12 cellular contexts compared by ENCODE assay signal in the genomic region with DNA sequence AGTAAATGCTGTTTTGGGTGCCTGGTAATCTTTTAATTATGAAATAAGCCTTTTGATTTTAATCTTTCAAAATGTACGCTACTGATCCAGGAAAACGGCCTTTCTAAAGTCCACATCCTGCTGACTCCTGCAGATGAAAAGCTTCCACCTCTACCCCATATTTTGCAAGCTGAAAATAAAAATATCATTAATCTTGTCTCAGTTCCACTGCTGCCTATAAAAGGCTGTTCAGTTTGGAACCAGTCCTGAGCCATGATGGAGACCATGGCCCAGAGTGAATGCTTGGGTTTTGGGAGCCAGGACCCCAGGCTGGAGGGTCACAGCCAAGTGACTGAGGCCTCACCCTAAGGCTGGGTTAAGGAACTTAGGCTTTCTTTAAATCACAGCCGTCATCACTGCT.
DNase-seq lines count a peak whose midpoint lies in the region; ATAC-seq, FAIRE-seq and TF ChIP-seq lines count a peak whose summit lies in the region.
"Had no signal": no experiment of that assay in that cellular context is flagged by ENCODE, and none has a peak within 500 bp of the region (broad histone marks: within the 10 kb centered on the region; RNA-seq: fewer than 3 reads in every experiment).

No MANE protein-coding gene starts in this region.

- peak in 2 of 4 donors; percentile 4 to 16 for ATAC-seq in psoas muscle
- peak; percentile 33 for ATAC-seq in aorta (ENCODE audit: low FRiP score)
- no peak for ATAC-seq in HG03280 (IDR thresholded peaks at IDR 0.05; ENCODE audit: unreplicated experiment)
- no peak for ATAC-seq in HG02571 (IDR thresholded peaks at IDR 0.05; ENCODE audit: unreplicated experiment)

- TF ChIP-seq CTCF in cardiac muscle cell (IDR thresholded peaks at IDR 0.05; ENCODE audit: low read depth, low read length) (no peak), kidney (IDR thresholded peaks at IDR 0.05; ENCODE audit: borderline replicate concordance, extremely low read depth, insufficient read depth) (no peak), psoas muscle (IDR thresholded peaks at IDR 0.05) (no peak)

- peak overlapping the region in 1 of 2 donors; percentile 59 for H3K9ac ChIP-seq in kidney (ENCODE audit: low read length in 2 of 2)

- H3K27ac ChIP-seq in cardiac muscle cell (peak overlapping the region; percentile 78), kidney (ENCODE audit: low read depth in 2 of 2, low read length in 2 of 2) (peak overlapping the region; percentile 83 to 89), psoas muscle (peak overlapping the region; percentile 91), aorta (ENCODE audit: low read depth in 1 of 2, low read length in 2 of 2) (peak overlapping the region; percentile 73 to 96)

- H3K27me3 ChIP-seq in cardiac muscle cell (no peaks in the 10 kb centered on the region), psoas muscle (ENCODE audit: insufficient read depth in 3 of 3, low read length in 2 of 3) (no peaks in the 10 kb centered on the region), aorta (ENCODE audit: control insufficient read depth in 1 of 2, insufficient read depth in 2 of 2, low read length in 1 of 2) (no peaks in the 10 kb centered on the region)

- 16 to 33% (median 27%) methylated on average over 3 of the region's 3 CpGs for WGBS in psoas muscle, 3 donors
- WGBS in aorta, 2 donors: 16 to 36% methylated on average over 3 of the region's 3 CpGs

- DNase-seq in cardiac muscle cell (ENCODE audit: low read depth in 1 of 2, low spot score in 1 of 2) (no peak), cardiac septum (ENCODE audit: low spot score) (no peak), kidney (no peak), psoas muscle (no peak), aorta (no peak), nucleus accumbens (lab: John Stamatoyannopoulos, UW) (no peak)
- DNase-seq: activated T-cell treated with anti-CD3 and anti-CD28 coated beads for 4 hours, amniotic stem cell, hippocampal formation, NCI-H2171 had no signal

- H3K4me1 ChIP-seq in cardiac muscle cell (ENCODE audit: low read depth): peaks cover 51% of the 10 kb centered on the region
- H3K4me1 ChIP-seq in kidney (ENCODE audit: control insufficient read depth in 1 of 2, insufficient read depth in 1 of 2, low read depth in 1 of 2, low read length in 2 of 2): peaks cover 38 to 41% of the 10 kb centered on the region in 2 donors
- H3K4me1 ChIP-seq in psoas muscle: peaks cover 72% of the 10 kb centered on the region
- peaks cover 5 to 10% of the 10 kb centered on the region in 2 donors for H3K4me1 ChIP-seq in aorta (ENCODE audit: control insufficient read depth in 1 of 2, insufficient read depth in 2 of 2, low read length in 2 of 2)

- peaks cover 3% of the 10 kb centered on the region for H3K36me3 ChIP-seq in cardiac muscle cell
- peaks cover 7 to 18% of the 10 kb centered on the region in 2 donors for H3K36me3 ChIP-seq in kidney (ENCODE audit: control insufficient read depth in 1 of 2, insufficient read depth in 2 of 2, low read length in 2 of 2)
- H3K36me3 ChIP-seq in psoas muscle (ENCODE audit: insufficient read depth in 1 of 2, low read depth in 1 of 2): peaks cover 0 to 24% of the 10 kb centered on the region in 2 donors
- peaks cover 0 to 2% of the 10 kb centered on the region in 2 donors for H3K36me3 ChIP-seq in aorta (ENCODE audit: control insufficient read depth in 1 of 2, insufficient read depth in 2 of 2, low read length in 1 of 2)

- H3K4me3 ChIP-seq in cardiac muscle cell (no peak overlapping the region), kidney (ENCODE audit: low read length in 2 of 2) (peak overlapping the region in 1 of 2 donors; percentile 48), psoas muscle (peak overlapping the region; percentile 55), aorta (ENCODE audit: low read length in 2 of 2) (peak overlapping the region in 1 of 2 donors; percentile 26)

- intact Hi-C loops in cardiac septum (cut with DNase I) (no loop called here), kidney (cut with DNase I) (no loop called here), psoas muscle (cut with DNase I) (loop anchor here in 1 of 2 donors (5.0 kb wide), 1 partner anchor 33 kb away; no protein-coding TSS in a partner anchor), aorta (cut with DNase I) (loop anchor here in 1 of 2 donors (5.0 kb wide), 1 partner anchor 38 kb away; no protein-coding TSS in a partner anchor)

- H3K9me3 ChIP-seq in cardiac muscle cell (ENCODE audit: low read depth) (no peaks in the 10 kb centered on the region), kidney (ENCODE audit: control insufficient read depth in 1 of 2, low read length in 2 of 2) (no peaks in the 10 kb centered on the region), psoas muscle (no peaks in the 10 kb centered on the region), aorta (ENCODE audit: control insufficient read depth, low read length) (no peaks in the 10 kb centered on the region)

- no peak for FAIRE-seq in kidney (lab: Jason Lieb, UNC)
